ENCODE assay signal across 13 cellular contexts in genomic region chr17:38919316-38920078, GRCh38. TPM values are rescaled to one million over a fixed set of nuclear protein-coding genes. Genes with fewer than 3 reads are reported as not detected.
DNase-seq lines count a peak whose midpoint lies in the region; ATAC-seq, FAIRE-seq and TF ChIP-seq lines count a peak whose summit lies in the region.
"Had no signal": no experiment of that assay in that cellular context is flagged by ENCODE, and none has a peak within 500 bp of the region (broad histone marks: within the 10 kb centered on the region; RNA-seq: fewer than 3 reads in every experiment).

No MANE protein-coding gene starts in this region.

- H3K27me3 ChIP-seq in breast epithelium (no peaks in the 10 kb centered on the region), ascending aorta (no peaks in the 10 kb centered on the region)

- H3K27ac Mint-ChIP-seq in MCF 10A (ENCODE audit: low read depth, unreplicated experiment), result no peak overlapping the region

- peaks cover 8% of the 10 kb centered on the region for H3K36me3 ChIP-seq in breast epithelium
- peaks cover 44 to 61% of the 10 kb centered on the region in 2 donors for H3K36me3 ChIP-seq in ascending aorta
- H3K36me3 ChIP-seq in mesodermal cell (ENCODE audit: control insufficient read depth, insufficient read depth, low read length), result peaks cover 64% of the 10 kb centered on the region

- CTCF ChIA-PET in MCF 10A (lab: Yijun Ruan, JAX), result interaction anchor here (0.6 to 0.9 kb wide), 2 partner anchors 9 to 1269 kb away, joined by 3 read pairs; no protein-coding TSS in a partner anchor

- TF ChIP-seq POLR2A in breast epithelium (IDR thresholded peaks at IDR 0.05), result no peak

- H3K4me1 ChIP-seq in breast epithelium (no peaks in the 10 kb centered on the region), ascending aorta (peaks cover 4 to 34% of the 10 kb centered on the region in 2 donors), mesodermal cell (ENCODE audit: control insufficient read depth, insufficient read depth, low read length, poor library complexity, severe bottlenecking) (peaks cover 28% of the 10 kb centered on the region)

- no TSS peak for BruUV-seq in MCF 10A (replicated peaks; lab: Mats Ljungman, UMichigan)

- H3K36me3 Mint-ChIP-seq in MCF 10A (ENCODE audit: insufficient read depth, unreplicated experiment), result peaks cover 63% of the 10 kb centered on the region

- H3K4me3 ChIP-seq in breast epithelium, result no peak overlapping the region
- H3K4me3 ChIP-seq in ascending aorta, result no peak overlapping the region
- no peak overlapping the region for H3K4me3 ChIP-seq in mesodermal cell (ENCODE audit: extremely low read depth, insufficient read depth, low read length, poor library complexity, severe bottlenecking)

- DNase-seq in breast epithelium (ENCODE audit: low spot score in 2 of 2), result peak; percentile 9 to 30
- no peak for DNase-seq in MCF 10A (ENCODE audit: unreplicated experiment)
- DNase-seq in ascending aorta (ENCODE audit: low spot score in 2 of 2), result peak in 1 of 2 donors; percentile 60
- DNase-seq in HTR-8/SVneo (ENCODE audit: insufficient read length, low spot score), result no peak
- DNase-seq: activated T-cell treated with anti-CD3 and anti-CD28 coated beads for 4 hours, NCI-H2171 treated with DMSO at 0.1 percent for 48 hours had no signal

- H3K4me3 Mint-ChIP-seq in MCF 10A (ENCODE audit: unreplicated experiment), result no peak overlapping the region
- H3K4me3 Mint-ChIP-seq: neural crest cell had no signal

- FAIRE-seq in HTR-8/SVneo (lab: Jason Lieb, UNC), result no peak

- H3K4me1 Mint-ChIP-seq in MCF 10A (ENCODE audit: insufficient read depth, unreplicated experiment), result peaks cover 6% of the 10 kb centered on the region

- H3K9me3 Mint-ChIP-seq in MCF 10A (ENCODE audit: unreplicated experiment), result no peaks in the 10 kb centered on the region
- H3K9me3 Mint-ChIP-seq: neural crest cell had no signal

- no peak for ATAC-seq in GM18907 (IDR thresholded peaks at IDR 0.05; ENCODE audit: unreplicated experiment)
- no peak for ATAC-seq in HG03097 (IDR thresholded peaks at IDR 0.05; ENCODE audit: low FRiP score, unreplicated experiment)

- H3K9me3 ChIP-seq in breast epithelium, result no peaks in the 10 kb centered on the region
- H3K9me3 ChIP-seq in ascending aorta, result no peaks in the 10 kb centered on the region
- H3K9me3 ChIP-seq in mesodermal cell (ENCODE audit: control insufficient read depth, low read length), result no peaks in the 10 kb centered on the region

- POLR2A ChIA-PET in MCF 10A (lab: Yijun Ruan, JAX), result no interaction called here

- intact Hi-C loops in breast epithelium (cut with DNase I; ENCODE audit: low total_unique reads) (no loop called here), MCF 10A (cut with micrococcal nuclease) (no loop called here), ascending aorta (cut with DNase I) (no loop called here)

- no peaks in the 10 kb centered on the region for H3K27me3 Mint-ChIP-seq in MCF 10A (ENCODE audit: insufficient read depth, unreplicated experiment)

- H3K27ac ChIP-seq in breast epithelium (peak overlapping the region in 1 of 2 donors; percentile 68), ascending aorta (peak overlapping the region; percentile 78 to 79), mesodermal cell (ENCODE audit: low read depth, low read length, severe bottlenecking) (peak overlapping the region; percentile 30), temporal lobe (ENCODE audit: low read depth, low read length) (peak overlapping the region; percentile 6)

- 95 to 96% methylated on average over 5 to 16 of the region's 16 CpGs for WGBS in mesodermal cell (ENCODE audit: insufficient coverage in 2 of 2), 2 experiments

- TF ChIP-seq CTCF in breast epithelium (IDR thresholded peaks at IDR 0.05) (no peak), MCF 10A (IDR thresholded peaks at IDR 0.05; ENCODE audit: unreplicated experiment) (no peak), ascending aorta (IDR thresholded peaks at IDR 0.05) (no peak)

RNA-seq across cellular contexts. Expression of gene FBXO47, which starts 47.7 kb away (rescaled TPM):
- not detected for total RNA-seq in breast epithelium
- total RNA-seq in MCF 10A (2022), result not detected in 2 replicates
- total RNA-seq in ascending aorta, result not detected
- polyA plus RNA-seq in mesodermal cell (2013, experiment 1 of 2), result not detected
- polyA plus RNA-seq in mesodermal cell (2013, experiment 2 of 2), result not detected
- total RNA-seq in temporal lobe, result not detected
- total RNA-seq: HT1080, neural crest cell, urinary bladder had no signal
- polyA plus RNA-seq: urinary bladder had no signal

RNA-seq across cellular contexts. Expression of gene LASP1, which starts 49.6 kb away (rescaled TPM):
- 100 to 1,000 TPM in 1 of 3 donors, 10 to 100 TPM in 2; 88.7 to 145 (median 92.8) TPM for total RNA-seq in breast epithelium
- 65.1 and 68.1 TPM in 2 replicates for total RNA-seq in MCF 10A (2022)
- total RNA-seq in ascending aorta, result 300 TPM
- polyA plus RNA-seq in mesodermal cell (2013, experiment 1 of 2), result 151 TPM
- polyA plus RNA-seq in mesodermal cell (2013, experiment 2 of 2), result 139 TPM
- 53.1 TPM for total RNA-seq in temporal lobe

Comparison
In these comparisons a context has a peak if more than half of its experiments do, and no peak if none do; other contexts are left out.
1. DNase-seq: peak in breast epithelium (2 of 2); none in MCF 10A (single experiment) and HTR-8/SVneo (single experiment).